ENCODE assay signal across 21 cellular contexts in the genomic region with DNA sequence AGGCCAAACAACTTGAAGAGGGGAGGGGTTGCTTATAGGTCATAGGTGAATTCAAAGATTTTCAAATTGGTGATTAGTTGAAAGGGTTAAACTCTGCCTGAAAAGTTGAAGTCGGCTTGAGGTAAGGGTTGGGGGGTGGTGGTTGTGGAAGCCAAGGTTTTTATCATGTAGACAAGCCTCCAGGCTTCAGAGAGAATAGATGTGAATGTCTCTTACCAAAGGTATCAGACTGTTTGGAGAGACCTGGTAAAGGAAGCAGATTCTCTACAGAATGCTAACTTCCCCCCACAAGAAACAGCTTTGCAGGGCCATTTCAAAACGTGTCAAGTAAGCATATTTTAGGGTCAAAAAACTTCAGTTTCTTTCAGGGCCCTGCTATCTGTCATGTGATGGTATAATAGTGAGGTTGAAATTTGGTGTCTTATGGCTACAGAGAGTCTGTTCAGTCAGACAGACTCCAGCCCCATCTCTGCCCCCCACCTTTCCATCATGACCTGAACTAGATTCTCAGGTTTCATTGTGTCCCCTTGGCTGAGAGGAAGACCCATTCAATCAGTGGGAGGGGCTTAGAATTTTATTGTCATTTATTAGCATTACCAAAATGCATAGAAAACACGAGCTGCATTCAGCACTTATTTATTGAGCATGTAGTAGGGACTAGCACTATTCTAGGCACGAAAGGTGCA.
"Had no signal": no experiment of that assay in that cellular context is flagged by ENCODE, and none has a peak within 500 bp of the region (broad histone marks: within the 10 kb centered on the region; RNA-seq: fewer than 3 reads in every experiment).

No MANE protein-coding gene starts in this region.

- H3K27ac Mint-ChIP-seq: activated CD4-positive, alpha-beta memory T cell treated with anti-CD3 and anti-CD28 coated beads for 36 hours; activated CD4-positive, alpha-beta T cell treated with anti-CD3 and anti-CD28 coated beads, Interleukin-2, amount 10 ng/mL, durations not matched to agents 7 days and 5 days; activated naive CD4-positive, alpha-beta T cell treated with anti-CD3 and anti-CD28 coated beads, Interleukin-2, amount 10 ng/mL, durations not matched to agents 7 days and 5 days; activated T-helper 2 cell treated with anti-CD3 and anti-CD28 coated beads, Interferon-gamma antibody, Interleukin-2, Interleukin-4, amounts not matched to agents 10 μg/mL and 5 μg/mL and 100 μg/mL, durations not matched to agents 14 hours and 24 hours and 36 hours; T-helper 17 cell had no signal

- DNase-seq: activated CD4-positive, alpha-beta memory T cell treated with anti-CD3 and anti-CD28 coated beads for 36 hours; activated CD4-positive, alpha-beta T cell treated with anti-CD3 and anti-CD28 coated beads, Interleukin-2, amount 10 ng/mL, durations not matched to agents 7 days and 5 days; activated CD4-positive, CD25-positive, alpha-beta regulatory T cell; activated CD8-positive, alpha-beta memory T cell treated with anti-CD3 and anti-CD28 coated beads for 24 hours; activated gamma-delta T cell treated with Interleukin-2 at 50 U/mL for 16 hours; activated naive CD4-positive, alpha-beta T cell treated with anti-CD3 and anti-CD28 coated beads, Interleukin-2, amount 10 ng/mL, durations not matched to agents 7 days and 5 days; activated T-cell treated with anti-CD3 and anti-CD28 coated beads, Interleukin-2, amount 50 U/mL, for 48 hours; aorta; caudate nucleus; Karpas-422; NCI-H1105 treated with DMSO at 0.1 percent for 48 hours; NCI-H1436 treated with DMSO at 0.1 percent for 48 hours; NCI-H187 treated with DMSO at 0.1 percent for 48 hours; NCI-H2081 treated with DMSO at 0.1 percent for 48 hours; NCI-H446; SHP77 treated with DMSO at 0.1 percent for 48 hours; T-helper 17 cell; T-helper 9 cell had no signal

- FAIRE-seq: TTC549 had no signal

- H3K9me3 ChIP-seq: breast epithelium had no signal

- H3K27me3 Mint-ChIP-seq: activated CD4-positive, alpha-beta memory T cell treated with anti-CD3 and anti-CD28 coated beads for 36 hours; activated CD4-positive, alpha-beta T cell treated with anti-CD3 and anti-CD28 coated beads, Interleukin-2, amount 10 ng/mL, durations not matched to agents 7 days and 5 days; activated naive CD4-positive, alpha-beta T cell treated with anti-CD3 and anti-CD28 coated beads, Interleukin-2, amount 10 ng/mL, durations not matched to agents 7 days and 5 days had no signal

- H3K27me3 ChIP-seq: breast epithelium had no signal

- ATAC-seq: T-helper 17 cell had no signal

- H3K4me3 ChIP-seq: breast epithelium had no signal

- H3K4me1 ChIP-seq: breast epithelium had no signal

- H3K36me3 ChIP-seq: breast epithelium had no signal

- H3K27ac ChIP-seq: breast epithelium had no signal

- H3K36me3 Mint-ChIP-seq: activated CD4-positive, alpha-beta memory T cell treated with anti-CD3 and anti-CD28 coated beads for 36 hours had no signal

- H3K9me3 Mint-ChIP-seq: activated CD4-positive, alpha-beta memory T cell treated with anti-CD3 and anti-CD28 coated beads for 36 hours had no signal

- H3K4me3 Mint-ChIP-seq: activated CD4-positive, alpha-beta memory T cell treated with anti-CD3 and anti-CD28 coated beads for 36 hours; activated CD4-positive, alpha-beta T cell treated with anti-CD3 and anti-CD28 coated beads, Interleukin-2, amount 10 ng/mL, durations not matched to agents 7 days and 5 days; activated naive CD4-positive, alpha-beta T cell treated with anti-CD3 and anti-CD28 coated beads, Interleukin-2, amount 10 ng/mL, durations not matched to agents 7 days and 5 days; T-helper 17 cell had no signal
